Comparison of ENCODE assay signal across 8 cellular contexts in the genomic region with DNA sequence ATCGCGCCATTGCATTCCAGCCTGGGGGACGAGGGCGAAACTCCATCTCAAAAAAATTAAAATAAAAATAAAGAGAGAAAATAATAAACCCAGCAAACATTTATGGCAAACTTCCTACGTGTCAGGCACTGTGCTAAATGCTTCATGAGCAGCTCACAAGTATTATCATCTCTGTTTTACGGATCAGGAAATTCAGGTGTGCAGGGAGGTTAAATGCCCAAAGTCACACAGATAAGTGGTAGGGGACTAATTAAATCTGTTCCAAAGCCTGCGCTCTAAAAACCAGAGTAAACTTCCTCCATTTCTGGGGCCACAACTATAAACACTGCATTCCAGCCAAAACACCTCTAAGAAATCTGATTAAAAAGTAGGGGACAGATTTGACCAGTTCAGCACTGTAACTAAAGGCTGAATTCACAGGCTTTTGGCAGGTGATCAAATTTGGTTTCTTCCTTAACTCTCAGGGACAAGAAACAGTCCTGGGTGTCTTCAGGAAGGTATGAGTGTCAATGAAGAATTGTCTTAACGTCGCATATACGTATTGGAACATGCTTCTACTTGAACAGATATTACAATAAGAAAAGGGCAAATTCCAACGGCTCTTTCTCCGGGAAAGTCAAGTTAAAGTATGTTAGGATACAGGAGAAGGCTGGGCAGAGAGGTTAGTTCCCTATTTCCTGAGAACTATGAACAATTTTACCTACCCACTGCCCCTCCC. TPM values are rescaled to one million over a fixed set of nuclear protein-coding genes. Genes with fewer than 3 reads are reported as not detected.
DNase-seq lines count a peak whose midpoint lies in the region; ATAC-seq and TF ChIP-seq lines count a peak whose summit lies in the region.

No MANE protein-coding gene starts in this region.

- 43 to 44% (median 44%) methylated on average over 12 of the region's 12 CpGs for WGBS in psoas muscle, 3 donors

- peak overlapping the region; percentile 93 to 98 (median 94) for H3K27ac Mint-ChIP-seq in CD8-positive, alpha-beta memory T cell
- peak overlapping the region; percentile 98 for H3K27ac Mint-ChIP-seq in activated CD4-positive, alpha-beta memory T cell treated with anti-CD3 and anti-CD28 coated beads for 36 hours

- peak in 1 of 5 donors; percentile 13 for DNase-seq in CD8-positive, alpha-beta memory T cell
- no peak for DNase-seq in activated CD4-positive, alpha-beta memory T cell treated with anti-CD3 and anti-CD28 coated beads for 36 hours
- peak; percentile 16 for DNase-seq in globus pallidus (ENCODE audit: low spot score)
- DNase-seq in psoas muscle: no peak
- no peak for DNase-seq in DMS153 (lab: John Stamatoyannopoulos, UW)

- peaks cover 17 to 26% (median 22%) of the 10 kb centered on the region in 3 donors for H3K4me1 Mint-ChIP-seq in CD8-positive, alpha-beta memory T cell
- peaks cover 23% of the 10 kb centered on the region for H3K4me1 Mint-ChIP-seq in activated CD4-positive, alpha-beta memory T cell treated with anti-CD3 and anti-CD28 coated beads for 36 hours (ENCODE audit: low read depth)

- intact Hi-C loops in activated CD4-positive, alpha-beta memory T cell treated with anti-CD3 and anti-CD28 coated beads for 36 hours (cut with micrococcal nuclease): loop anchor here (1.0 to 10.0 kb wide), 5 partner anchors 33 to 284 kb away; partner anchors contain the start of genes CCDC47, FTSJ3, ICAM2 and MAP3K3
- intact Hi-C loops in psoas muscle (cut with DNase I): loop anchor here in 1 of 2 donors (5.0 kb wide), 1 partner anchor 118 kb away; the partner anchor contains the start of gene MAP3K3

- peaks cover 13% of the 10 kb centered on the region for H3K4me1 ChIP-seq in CD8-positive, alpha-beta memory T cell (ENCODE audit: insufficient read depth, low read length)
- H3K4me1 ChIP-seq in HEK293 (ENCODE audit: control insufficient read depth, insufficient read depth, low read length) (peaks cover 6% of the 10 kb centered on the region; the same call in 1 of the 2 replicates), psoas muscle (peaks cover 7% of the 10 kb centered on the region)

- POLR2A ChIA-PET in CD8-positive, alpha-beta memory T cell (lab: Charles Lee): interaction anchor here (0.6 to 3.2 kb wide), 7 partner anchors 23 to 1325 kb away, joined by 3 to 54 read pairs (median 6); partner anchors contain the start of genes CCDC47, DDX42, FTSJ3 and PSMC5
- POLR2A ChIA-PET in HEK293 (lab: Yijun Ruan, JAX): interaction anchor here (0.6 to 2.1 kb wide), 3 partner anchors 14 to 119 kb away, joined by 5 to 12 read pairs (median 8); partner anchors contain the start of genes CCDC47, DDX42 and MAP3K3
- POLR2A ChIA-PET in activated CD4-positive, alpha-beta memory T cell treated with anti-CD3 and anti-CD28 coated beads for 36 hours (lab: Charles Lee): interaction anchor here (0.7 to 1.6 kb wide), 7 partner anchors 12 to 46 kb away, joined by 3 to 8 read pairs (median 3); partner anchors contain the start of genes CCDC47 and DDX42

- no peaks in the 10 kb centered on the region for H3K36me3 ChIP-seq in CD8-positive, alpha-beta memory T cell (ENCODE audit: insufficient read depth, low read length)
- H3K36me3 ChIP-seq in HEK293 (ENCODE audit: control insufficient read depth in 2 of 2, insufficient read depth in 1 of 2, low read length in 2 of 2) (peaks cover 8% of the 10 kb centered on the region in 2 experiments), psoas muscle (ENCODE audit: insufficient read depth in 1 of 2, low read depth in 1 of 2) (peaks cover 0 to 17% of the 10 kb centered on the region in 2 donors)

- H3K9me3 ChIP-seq in CD8-positive, alpha-beta memory T cell (ENCODE audit: low read length): no peaks in the 10 kb centered on the region
- H3K9me3 ChIP-seq in HEK293 (ENCODE audit: control insufficient read depth, insufficient read depth, low read depth, low read length): no peaks in the 10 kb centered on the region
- H3K9me3 ChIP-seq in psoas muscle: no peaks in the 10 kb centered on the region

- ATAC-seq in psoas muscle (no peak), HG03139 (IDR thresholded peaks at IDR 0.05; ENCODE audit: unreplicated experiment) (no peak), GM21737 (IDR thresholded peaks at IDR 0.05; ENCODE audit: unreplicated experiment) (no peak)

- H3K4me3 Mint-ChIP-seq in CD8-positive, alpha-beta memory T cell: peak overlapping the region; percentile 86 to 96 (median 90)
- peak overlapping the region; percentile 91 for H3K4me3 Mint-ChIP-seq in activated CD4-positive, alpha-beta memory T cell treated with anti-CD3 and anti-CD28 coated beads for 36 hours

- TF ChIP-seq CTCF in HEK293 (tag by site-specific recombination; IDR thresholded peaks at IDR 0.05): no peak
- no peak for TF ChIP-seq CTCF in psoas muscle (IDR thresholded peaks at IDR 0.05)

- CTCF ChIA-PET in CD8-positive, alpha-beta memory T cell (lab: Charles Lee): interaction anchor here (0.9 to 1.0 kb wide), 3 partner anchors 9 to 38 kb away, joined by 3 to 4 read pairs (median 4); partner anchors contain the start of genes CCDC47 and DDX42
- CTCF ChIA-PET in HEK293 (lab: Yijun Ruan, JAX): interaction anchor here (1.0 kb wide), 3 partner anchors 44 to 315 kb away, joined by 3 read pairs; no protein-coding TSS in a partner anchor
- CTCF ChIA-PET in activated CD4-positive, alpha-beta memory T cell treated with anti-CD3 and anti-CD28 coated beads for 36 hours (lab: Charles Lee): no interaction called here

- no peaks in the 10 kb centered on the region for H3K27me3 ChIP-seq in CD8-positive, alpha-beta memory T cell (ENCODE audit: insufficient read depth, low read length, poor library complexity, severe bottlenecking)
- H3K27me3 ChIP-seq in psoas muscle (ENCODE audit: insufficient read depth in 3 of 3, low read length in 2 of 3): no peaks in the 10 kb centered on the region

- H3K27ac ChIP-seq in CD8-positive, alpha-beta memory T cell (ENCODE audit: low read depth, low read length): peak overlapping the region; percentile 92
- H3K27ac ChIP-seq in HEK293 (ENCODE audit: extremely low read depth, low read depth, low read length): peak overlapping the region; percentile 95
- peak overlapping the region; percentile 88 for H3K27ac ChIP-seq in psoas muscle

- H3K36me3 Mint-ChIP-seq in CD8-positive, alpha-beta memory T cell: peaks cover 0 to 18% (median 0%) of the 10 kb centered on the region in 3 donors
- H3K36me3 Mint-ChIP-seq in activated CD4-positive, alpha-beta memory T cell treated with anti-CD3 and anti-CD28 coated beads for 36 hours: peaks cover 7% of the 10 kb centered on the region

- H3K27me3 Mint-ChIP-seq in CD8-positive, alpha-beta memory T cell: peaks cover 0 to 2% of the 10 kb centered on the region in 2 donors
- no peaks in the 10 kb centered on the region for H3K27me3 Mint-ChIP-seq in activated CD4-positive, alpha-beta memory T cell treated with anti-CD3 and anti-CD28 coated beads for 36 hours

- H3K4me3 ChIP-seq in CD8-positive, alpha-beta memory T cell (ENCODE audit: low read length): peak overlapping the region; percentile 86
- peak overlapping the region; percentile 87 for H3K4me3 ChIP-seq in HEK293 (ENCODE audit: low read depth, low read length)
- peak overlapping the region; percentile 99 for H3K4me3 ChIP-seq in psoas muscle

- H3K9me3 Mint-ChIP-seq in CD8-positive, alpha-beta memory T cell: no peaks in the 10 kb centered on the region
- no peaks in the 10 kb centered on the region for H3K9me3 Mint-ChIP-seq in activated CD4-positive, alpha-beta memory T cell treated with anti-CD3 and anti-CD28 coated beads for 36 hours

TF ChIP-seq in HEK293, 187 proteins besides CTCF, POLR2A, EP300 and RAD21 (continues in another document):
- TF ChIP-seq ZNF416 (tag by site-specific recombination; IDR thresholded peaks at IDR 0.05): no peak

RNA-seq across cellular contexts. Expression of gene STRADA, which starts 1.0 kb away (rescaled TPM):
- total RNA-seq in CD8-positive, alpha-beta memory T cell: 10 to 100 TPM; 56.7 to 57.2 TPM
- 22.8 TPM for polyA plus RNA-seq in CD8-positive, alpha-beta memory T cell
- 10 to 100 TPM; 64.8 to 69.7 TPM for total RNA-seq in activated CD4-positive, alpha-beta memory T cell treated with anti-CD3 and anti-CD28 coated beads for 36 hours
- total RNA-seq in psoas muscle: 10 to 100 TPM in 1 of 4 donors, 1 to 10 TPM in 3; 6.7 to 14.9 (median 8.3) TPM
- 10 to 100 TPM in 2 of 3 donors, 1 to 10 TPM in 1; 8.8 to 14.6 (median 12.5) TPM for polyA plus RNA-seq in psoas muscle

RNA-seq across cellular contexts. Expression of gene CCDC47, which starts 32.8 kb away (rescaled TPM):
- 10 to 100 TPM; 93.0 to 94.5 TPM for total RNA-seq in CD8-positive, alpha-beta memory T cell
- polyA plus RNA-seq in CD8-positive, alpha-beta memory T cell: 49.6 TPM
- 10 to 100 TPM; 57.6 to 60.5 TPM for total RNA-seq in activated CD4-positive, alpha-beta memory T cell treated with anti-CD3 and anti-CD28 coated beads for 36 hours
- 100 to 1,000 TPM in 3 of 4 donors, 10 to 100 TPM in 1; 67.4 to 138 (median 114) TPM for total RNA-seq in psoas muscle
- 100 to 1,000 TPM in 2 of 3 donors, 10 to 100 TPM in 1; 61.7 to 137 (median 125) TPM for polyA plus RNA-seq in psoas muscle

RNA-seq across cellular contexts. Expression of gene DDX42, which starts 33.3 kb away (rescaled TPM):
- total RNA-seq in CD8-positive, alpha-beta memory T cell: 100 to 1,000 TPM; 103 to 122 TPM
- polyA plus RNA-seq in CD8-positive, alpha-beta memory T cell: 16.9 TPM
- total RNA-seq in activated CD4-positive, alpha-beta memory T cell treated with anti-CD3 and anti-CD28 coated beads for 36 hours: 100 to 1,000 TPM; 103 to 106 TPM
- total RNA-seq in psoas muscle: 10 to 100 TPM; 47.4 to 91.0 (median 73.9) TPM
- polyA plus RNA-seq in psoas muscle: 10 to 100 TPM; 46.3 to 56.0 (median 55.8) TPM

RNA-seq across cellular contexts. Expression of gene LIMD2, which starts 40.7 kb away (rescaled TPM):
- 100 to 1,000 TPM; 236 to 240 TPM for total RNA-seq in CD8-positive, alpha-beta memory T cell
- polyA plus RNA-seq in CD8-positive, alpha-beta memory T cell: 495 TPM
- 100 to 1,000 TPM; 146 to 150 TPM for total RNA-seq in activated CD4-positive, alpha-beta memory T cell treated with anti-CD3 and anti-CD28 coated beads for 36 hours
- total RNA-seq in psoas muscle: 1 to 10 TPM; 2.1 to 4.4 (median 2.8) TPM
- polyA plus RNA-seq in psoas muscle: 1 to 10 TPM in 2 of 3 donors, under 1 TPM in 1; 0.95 to 2.7 (median 2.2) TPM
